Comparison of ENCODE assay signal across 9 cellular contexts in genomic region chr17:32503251-32504165, GRCh38. TPM values are rescaled to one million over a fixed set of nuclear protein-coding genes. Genes with fewer than 3 reads are reported as not detected.
DNase-seq lines count a peak whose midpoint lies in the region; ATAC-seq and TF ChIP-seq lines count a peak whose summit lies in the region.
"Had no signal": no experiment of that assay in that cellular context is flagged by ENCODE, and none has a peak within 500 bp of the region (broad histone marks: within the 10 kb centered on the region; RNA-seq: fewer than 3 reads in every experiment).

No MANE protein-coding gene starts in this region.

- H2AFZ ChIP-seq in IMR-90 (replicated peaks; ENCODE audit: low read length, poor library complexity), result peak overlapping the region; percentile 40

- H3K27me3 Mint-ChIP-seq in activated naive CD4-positive, alpha-beta T cell treated with anti-CD3 and anti-CD28 coated beads, Interleukin-2, amount 10 ng/mL, durations not matched to agents 7 days and 5 days, result no peaks in the 10 kb centered on the region

- no peak overlapping the region for H3K4me2 ChIP-seq in IMR-90 (ENCODE audit: low read depth, low read length)

- H3K79me1 ChIP-seq in IMR-90 (ENCODE audit: low read depth in 1 of 2, low read length in 2 of 2), result no peaks in the 10 kb centered on the region

- peak overlapping the region; percentile 33; the same call in 1 of the 2 replicates for H4K91ac ChIP-seq in IMR-90 (ENCODE audit: insufficient read depth, low read depth, low read length)

- TF ChIP-seq CTCF in IMR-90 (conservative IDR thresholded peaks at IDR 0.05; ENCODE audit: low read depth, low read length) (no peak), neutrophil (IDR thresholded peaks at IDR 0.05) (no peak)

- H3K18ac ChIP-seq in IMR-90 (ENCODE audit: low read depth, low read length), result no peak overlapping the region

- DNase-seq in DMS 273 (lab: John Stamatoyannopoulos, UW; ENCODE audit: unreplicated experiment) (peak; percentile 16), DMS 273 treated with DMSO at 0.1 percent for 48 hours (lab: John Stamatoyannopoulos, UW) (no peak), IMR-90 (no peak), HuH-7.5 (ENCODE audit: low spot score) (no peak), DMS79 (lab: John Stamatoyannopoulos, UW) (no peak)
- DNase-seq in activated naive CD4-positive, alpha-beta T cell treated with anti-CD3 and anti-CD28 coated beads, Interleukin-2, amount 10 ng/mL, durations not matched to agents 7 days and 5 days, result peak; percentile 70

- H3K23ac ChIP-seq in IMR-90 (ENCODE audit: low read depth, low read length), result no peak overlapping the region

- H3K4me1 ChIP-seq in IMR-90 (ENCODE audit: control insufficient read depth, insufficient read depth, low read length) (peaks cover 16% of the 10 kb centered on the region), neutrophil (ENCODE audit: control insufficient read depth in 1 of 2, insufficient read depth in 1 of 2, low read depth in 1 of 2, low read length in 1 of 2) (peaks cover 51 to 57% of the 10 kb centered on the region in 2 experiments)

- H3K27ac ChIP-seq in IMR-90 (ENCODE audit: insufficient read depth, low read length), result no peak overlapping the region
- H3K27ac ChIP-seq in neutrophil, result peak overlapping the region; percentile 90
- H3K27ac ChIP-seq: 22Rv1 had no signal

- H3K36me3 Mint-ChIP-seq in activated naive CD4-positive, alpha-beta T cell treated with anti-CD3 and anti-CD28 coated beads, Interleukin-2, amount 10 ng/mL, durations not matched to agents 7 days and 5 days, result peaks cover 2% of the 10 kb centered on the region

- no peak overlapping the region for H2AK5ac ChIP-seq in IMR-90 (ENCODE audit: low read depth, low read length)

- H3K27ac Mint-ChIP-seq in activated naive CD4-positive, alpha-beta T cell treated with anti-CD3 and anti-CD28 coated beads, Interleukin-2, amount 10 ng/mL, durations not matched to agents 7 days and 5 days, result peak overlapping the region; percentile 100

- no peaks in the 10 kb centered on the region for H3K9me3 Mint-ChIP-seq in activated naive CD4-positive, alpha-beta T cell treated with anti-CD3 and anti-CD28 coated beads, Interleukin-2, amount 10 ng/mL, durations not matched to agents 7 days and 5 days

- H3K9me3 ChIP-seq in IMR-90 (ENCODE audit: control insufficient read depth, insufficient read depth, low read length) (no peaks in the 10 kb centered on the region), neutrophil (no peaks in the 10 kb centered on the region)

- H3K4me3 ChIP-seq in IMR-90 (ENCODE audit: insufficient read depth, low read depth, low read length), result no peak overlapping the region
- H3K4me3 ChIP-seq in neutrophil (ENCODE audit: low read depth in 1 of 2, low read length in 1 of 2), result peak overlapping the region; percentile 22 to 51

- BruUV-seq in IMR-90 (replicated peaks; lab: Mats Ljungman, UMichigan), result no TSS peak

- peaks cover 6% of the 10 kb centered on the region; the same call in 1 of the 2 replicates for H3K27me3 ChIP-seq in IMR-90 (ENCODE audit: control insufficient read depth, insufficient read depth, low read length)
- H3K27me3 ChIP-seq in neutrophil, result no peaks in the 10 kb centered on the region

- no peak overlapping the region for H2BK20ac ChIP-seq in IMR-90 (ENCODE audit: low read depth, low read length)

- in situ Hi-C loops in IMR-90 (cut with MboI; ENCODE audit: low sequenced_read_pairs), result no loop called here

- H3K9me1 ChIP-seq in IMR-90 (ENCODE audit: insufficient read depth, low read length), result peaks cover 7% of the 10 kb centered on the region; the same call in 1 of the 2 replicates

- H3K4me1 Mint-ChIP-seq in activated naive CD4-positive, alpha-beta T cell treated with anti-CD3 and anti-CD28 coated beads, Interleukin-2, amount 10 ng/mL, durations not matched to agents 7 days and 5 days, result peaks cover 57% of the 10 kb centered on the region

- H3K14ac ChIP-seq in IMR-90 (replicated peaks; ENCODE audit: low read depth, low read length), result no peak overlapping the region

- no peak overlapping the region for H3K9ac ChIP-seq in IMR-90 (ENCODE audit: low read depth, low read length)

- no peak for TF ChIP-seq RAD21 in IMR-90 (IDR thresholded peaks at IDR 0.05; ENCODE audit: low read length)

- no peak for TF ChIP-seq POLR2A in IMR-90 (IDR thresholded peaks at IDR 0.05; ENCODE audit: low read depth, low read length)

- H2BK5ac ChIP-seq in IMR-90 (ENCODE audit: low read depth, low read length, poor library complexity, severe bottlenecking), result no peak overlapping the region

- POLR2A ChIA-PET in IMR-90 (lab: Charles Lee; ENCODE audit: unreplicated experiment), result no interaction called here

- intact Hi-C loops in IMR-90 (cut with micrococcal nuclease), result no loop called here

- H4K8ac ChIP-seq in IMR-90 (ENCODE audit: low read depth in 2 of 2, low read length in 2 of 2), result no peak overlapping the region

- H2BK15ac ChIP-seq in IMR-90 (ENCODE audit: low read depth, low read length), result no peak overlapping the region

- 0 out of 2 replicates have a peak overlapping the region, but pooled peaks have one; percentile 30 for H2BK120ac ChIP-seq in IMR-90 (ENCODE audit: low read depth, low read length)

- dilution Hi-C loops in IMR-90 (cut with HindIII; ENCODE audit: low sequenced_read_pairs, unreplicated experiment), result no loop called here

- H4K5ac ChIP-seq in IMR-90 (ENCODE audit: low read depth, low read length), result no peak overlapping the region

- H3K36me3 ChIP-seq in IMR-90 (ENCODE audit: control insufficient read depth, insufficient read depth, low read length) (no peaks in the 10 kb centered on the region), neutrophil (no peaks in the 10 kb centered on the region)

- H3K4me3 Mint-ChIP-seq in activated naive CD4-positive, alpha-beta T cell treated with anti-CD3 and anti-CD28 coated beads, Interleukin-2, amount 10 ng/mL, durations not matched to agents 7 days and 5 days, result peak overlapping the region; percentile 52

- 0 out of 2 replicates have a peak overlapping the region, but pooled peaks have one; percentile 40 for H3K4ac ChIP-seq in IMR-90 (ENCODE audit: low read depth, low read length)

- H3K56ac ChIP-seq in IMR-90 (ENCODE audit: extremely low read depth, insufficient read depth, low read length), result no peak overlapping the region

- WGBS in IMR-90 (ENCODE audit: extremely low coverage in 2 of 2, insufficient read length in 1 of 2), 2 experiments, result 60% methylated on average over 1 of the region's 7 CpGs; no CpG with 5 or more reads in 1 of the 2 experiments

- ATAC-seq in GM21619 (IDR thresholded peaks at IDR 0.05; ENCODE audit: unreplicated experiment) (peak; percentile 88), IMR-90 (ENCODE audit: low read depth) (peak; percentile 25; the same call in 1 of the 2 replicates)

- H2AK9ac ChIP-seq in IMR-90 (replicated peaks; ENCODE audit: low read depth, low read length, poor library complexity), result peak overlapping the region; percentile 20

- CTCF ChIA-PET in IMR-90 (lab: Yijun Ruan, JAX), result no interaction called here
- CTCF ChIA-PET in activated naive CD4-positive, alpha-beta T cell treated with anti-CD3 and anti-CD28 coated beads, Interleukin-2, amount 10 ng/mL, durations not matched to agents 7 days and 5 days (lab: Charles Lee), result interaction anchor here (1.3 to 2.6 kb wide), 3 partner anchors 12 to 20 kb away, joined by 4 to 8 read pairs (median 6); no protein-coding TSS in a partner anchor

- no peaks in the 10 kb centered on the region for H4K20me1 ChIP-seq in IMR-90 (ENCODE audit: insufficient read depth, low read length)

TF ChIP-seq in IMR-90, 13 proteins besides CTCF, POLR2A, EP300 and RAD21:
- TF ChIP-seq USF2 (IDR thresholded peaks at IDR 0.05; ENCODE audit: low read depth, low read length), result no peak
- TF ChIP-seq MAFK (IDR thresholded peaks at IDR 0.05; ENCODE audit: low read depth, low read length), result no peak
- no peak for TF ChIP-seq RFX5 (IDR thresholded peaks at IDR 0.05; ENCODE audit: low read depth, low read length)
- TF ChIP-seq BHLHE40 (IDR thresholded peaks at IDR 0.05; ENCODE audit: low read depth, low read length), result no peak
- TF ChIP-seq NFE2L2 (IDR thresholded peaks at IDR 0.05; ENCODE audit: low read depth, low read length), result no peak
- TF ChIP-seq MAZ (IDR thresholded peaks at IDR 0.05; ENCODE audit: borderline replicate concordance, low read depth, low read length), result no peak
- TF ChIP-seq SMC3 (IDR thresholded peaks at IDR 0.05; ENCODE audit: low read depth, low read length), result no peak
- TF ChIP-seq MXI1 (IDR thresholded peaks at IDR 0.05; ENCODE audit: borderline replicate concordance, low read depth, low read length), result no peak
- no peak for TF ChIP-seq FOS (IDR thresholded peaks at IDR 0.05; ENCODE audit: low read depth, low read length)
- TF ChIP-seq CEBPB (IDR thresholded peaks at IDR 0.05; ENCODE audit: low read depth, low read length), result no peak
- no peak for TF ChIP-seq CHD1 (IDR thresholded peaks at IDR 0.05; ENCODE audit: low read depth, low read length)

RNA-seq across cellular contexts. Expression of gene CDK5R1, which starts 16.7 kb away (rescaled TPM):
- 0.36 and 0.56 TPM in 2 replicates for total RNA-seq in IMR-90 (2012; rRNA removed)
- 0.67 and 0.74 TPM in 2 replicates for polyA plus RNA-seq in IMR-90 (2012; rRNA removed)
- polyA plus RNA-seq in IMR-90 (2012; cell fraction: cytosol; rRNA removed), result 0.35 and 0.46 TPM in 2 replicates
- polyA plus RNA-seq in IMR-90 (2012; cell fraction: nucleus; rRNA removed; ENCODE audit: low replicate concordance), result 1.4 and 1.8 TPM in 2 replicates

RNA-seq across cellular contexts. Expression of gene PSMD11, which starts 59.2 kb away (rescaled TPM):
- 68.0 and 85.9 TPM in 2 replicates for total RNA-seq in IMR-90 (2012; rRNA removed)
- polyA plus RNA-seq in IMR-90 (2012; rRNA removed), result 63.4 and 64.7 TPM in 2 replicates
- polyA plus RNA-seq in IMR-90 (2012; cell fraction: cytosol; rRNA removed), result 27.3 and 44.4 TPM in 2 replicates
- 22.8 and 69.6 TPM in 2 replicates for polyA plus RNA-seq in IMR-90 (2012; cell fraction: nucleus; rRNA removed; ENCODE audit: low replicate concordance)

Comparison
In these comparisons a context has a peak if more than half of its experiments do, and no peak if none do; other contexts are left out.
1. DNase-seq: peak in DMS 273 (single experiment) and activated naive CD4-positive, alpha-beta T cell treated with anti-CD3 and anti-CD28 coated beads, Interleukin-2, amount 10 ng/mL, durations not matched to agents 7 days and 5 days (single experiment); none in DMS 273 treated with DMSO at 0.1 percent for 48 hours (single experiment), IMR-90 (single experiment), HuH-7.5 (single experiment) and DMS79 (single experiment).